2 cellular contexts compared by ENCODE assay signal in genomic region chr10:89540550-89540949, GRCh38.
A peak's percentile ranks its signal among the peaks of the same experiment; 100 is the strongest.
TF ChIP-seq lines count a peak whose summit lies in the region.

No MANE protein-coding gene starts in this region.

TF ChIP-seq in HEK293, 187 proteins besides CTCF, POLR2A, EP300 and RAD21 (continued from another document):
- 0 out of 2 replicates have a peak, but pooled peaks have one; percentile 23 for TF ChIP-seq ZNF362 (tag by site-specific recombination; IDR thresholded peaks at IDR 0.05)

TF ChIP-seq in SK-N-SH, 30 proteins besides CTCF, POLR2A, EP300 and RAD21 (continued from another document):
- peak; percentile 57; the same call in 1 of the 2 replicates for TF ChIP-seq PBX3 (IDR thresholded peaks at IDR 0.05)
- peak; percentile 80; the same call in 1 of the 2 replicates for TF ChIP-seq FOSL2 (IDR thresholded peaks at IDR 0.05; ENCODE audit: borderline replicate concordance, low read depth)
- peak; percentile 60; the same call in 1 of the 2 replicates for TF ChIP-seq TCF12 (IDR thresholded peaks at IDR 0.05)
- no peak for TF ChIP-seq TEAD4 (IDR thresholded peaks at IDR 0.05; ENCODE audit: borderline replicate concordance, insufficient read depth)
- no peak for TF ChIP-seq ELF1 (IDR thresholded peaks at IDR 0.05)
